Comparison of ENCODE assay signal across 27 cellular contexts in genomic region chr12:109186993-109187653, GRCh38.
"Had no signal": no experiment of that assay in that cellular context is flagged by ENCODE, and none has a peak within 500 bp of the region (broad histone marks: within the 10 kb centered on the region; RNA-seq: fewer than 3 reads in every experiment).

No MANE protein-coding gene starts in this region.

- H3K27me3 ChIP-seq: brain microvascular endothelial cell, dorsolateral prefrontal cortex, esophagus muscularis mucosa, foreskin keratinocyte had no signal

- H3K9me3 ChIP-seq: esophagus muscularis mucosa had no signal

- H3K27ac ChIP-seq: brain microvascular endothelial cell, coronary artery, dorsolateral prefrontal cortex, foreskin keratinocyte, WERI-Rb-1 had no signal

- DNase-seq: activated B cell treated with CpG ODN at 0.5 μM for 24 hours; activated CD4-positive, alpha-beta T cell treated with anti-CD3 and anti-CD28 coated beads for 48 hours; activated CD4-positive, alpha-beta T cell treated with anti-CD3 and anti-CD28 coated beads, Interleukin-2, amount 50 U/mL, for 1 hour; activated CD4-positive, alpha-beta T cell treated with anti-CD3 and anti-CD28 coated beads, Interleukin-2, amount 50 U/mL, for 48 hours; activated CD8-positive, alpha-beta memory T cell treated with anti-CD3 and anti-CD28 coated beads for 24 hours; activated CD8-positive, alpha-beta T cell treated with anti-CD3 and anti-CD28 coated beads for 36 hours; activated effector memory CD4-positive, alpha-beta T cell treated with Interleukin-2 at 50 U/mL for 16 hours; activated gamma-delta T cell treated with Interleukin-2 at 50 U/mL for 16 hours; activated naive CD4-positive, alpha-beta T cell treated with anti-CD3 and anti-CD28 coated beads, Interleukin-2, amount 50 U/mL, for 16 hours; activated naive CD4-positive, alpha-beta T cell treated with Interleukin-2 at 50 U/mL for 16 hours; activated T-cell treated with anti-CD3 and anti-CD28 coated beads, Interleukin-2, amount 50 U/mL, for 4 hours; amniotic stem cell; anterior cingulate cortex; brain microvascular endothelial cell; dorsolateral prefrontal cortex; effector memory CD4-positive, alpha-beta T cell; erythroblast; foreskin keratinocyte; head of caudate nucleus; T-helper 1 cell; T-helper 17 cell; T1000; WERI-Rb-1 had no signal

- H3K4me3 ChIP-seq: coronary artery, dorsolateral prefrontal cortex, esophagus muscularis mucosa had no signal

- H3K36me3 ChIP-seq: brain microvascular endothelial cell, WERI-Rb-1 had no signal

- ATAC-seq: activated CD4-positive, CD25-positive, alpha-beta regulatory T cell treated with anti-CD3 and anti-CD28 coated beads, Interleukin-2, amount 50 U/mL, for 24 hours; activated CD8-positive, alpha-beta T cell treated with anti-CD3 and anti-CD28 coated beads for 36 hours; activated T-cell treated with anti-CD3 and anti-CD28 coated beads, Interleukin-2, amount 50 U/mL, for 4 hours; activated T-helper 17 cell treated with anti-CD3 and anti-CD28 coated beads, Interleukin-2, amount 50 U/mL, for 72 hours; foreskin keratinocyte; T-helper 17 cell had no signal
